In the genomic region with DNA sequence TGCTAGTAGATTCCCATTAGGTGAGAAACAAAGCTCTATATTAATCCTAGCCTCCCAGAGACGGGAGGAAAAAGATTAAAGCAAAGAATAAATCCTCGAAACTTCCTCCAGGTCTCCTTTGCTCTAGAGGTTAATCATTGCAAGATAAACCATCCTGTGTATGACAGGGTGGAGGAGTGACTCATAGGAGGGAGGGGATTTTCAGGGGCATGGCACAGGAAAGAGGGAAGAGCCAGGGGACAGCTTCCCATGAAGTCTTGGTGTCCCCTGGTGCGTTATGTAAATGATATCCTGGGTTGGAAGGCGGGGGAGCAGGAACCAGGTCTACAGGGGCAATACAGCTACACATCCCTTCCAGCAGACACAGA, we compare ENCODE assay signal across 12 cellular contexts. TPM values are rescaled to one million over a fixed set of nuclear protein-coding genes. Genes with fewer than 3 reads are reported as not detected.
A peak's percentile ranks its signal among the peaks of the same experiment; 100 is the strongest.
DNase-seq lines count a peak whose midpoint lies in the region; ATAC-seq, FAIRE-seq and TF ChIP-seq lines count a peak whose summit lies in the region.
"Had no signal": no experiment of that assay in that cellular context is flagged by ENCODE, and none has a peak within 500 bp of the region (broad histone marks: within the 10 kb centered on the region; RNA-seq: fewer than 3 reads in every experiment).

No MANE protein-coding gene starts in this region.

- TF ChIP-seq CTCF in K562 (IDR thresholded peaks at IDR 0.05 in 2 of 3, conservative IDR thresholded peaks at IDR 0.05 in 1 of 3; ENCODE audit: insufficient read depth in 2 of 3, low read depth in 1 of 3, low read length in 3 of 3), result no peak
- no peak for TF ChIP-seq CTCF in HepG2 (CRISPR knock-in tag; IDR thresholded peaks at IDR 0.05)
- TF ChIP-seq CTCF in vagina (IDR thresholded peaks at IDR 0.05), result no peak
- no peak for TF ChIP-seq CTCF in OCI-LY7 (conservative IDR thresholded peaks at IDR 0.05; ENCODE audit: low read length)

- no peak overlapping the region for H3K27ac Mint-ChIP-seq in activated naive CD4-positive, alpha-beta T cell treated with anti-CD3 and anti-CD28 coated beads for 36 hours

- no peak overlapping the region for H3K4me3 Mint-ChIP-seq in activated naive CD4-positive, alpha-beta T cell treated with anti-CD3 and anti-CD28 coated beads for 36 hours

- TF ChIP-seq POLR2A in K562 (conservative IDR thresholded peaks at IDR 0.05), result no peak
- TF ChIP-seq POLR2A in HepG2 (IDR thresholded peaks at IDR 0.05; ENCODE audit: insufficient read depth in 1 of 2, low read depth in 2 of 2, low read length in 2 of 2), result no peak
- no peak for TF ChIP-seq POLR2A in vagina (IDR thresholded peaks at IDR 0.05)

- intact Hi-C loops in activated naive CD4-positive, alpha-beta T cell treated with anti-CD3 and anti-CD28 coated beads for 36 hours (cut with micrococcal nuclease), result no loop called here
- intact Hi-C loops in K562 (cut with micrococcal nuclease), result loop anchor here (2.0 kb wide), 1 partner anchor 14 kb away; no protein-coding TSS in a partner anchor
- intact Hi-C loops in HepG2 (cut with micrococcal nuclease; ENCODE audit: unreplicated experiment), result no loop called here
- intact Hi-C loops in vagina (cut with DNase I), result no loop called here
- intact Hi-C loops in OCI-LY7 (cut with micrococcal nuclease; ENCODE audit: unreplicated experiment), result no loop called here

- no peaks in the 10 kb centered on the region for H3K9me2 ChIP-seq in OCI-LY7 (ENCODE audit: insufficient read depth, low read length)

- H3K9ac ChIP-seq in K562 (ENCODE audit: insufficient read depth in 1 of 2, low read depth in 2 of 2, low read length in 2 of 2) (peak overlapping the region; percentile 27 to 66; a peak in 2 of 4 replicates), HepG2 (ENCODE audit: insufficient read depth, low read depth, low read length) (0 out of 2 replicates have a peak overlapping the region, but pooled peaks have one; percentile 3)

- H3K9me3 Mint-ChIP-seq in activated naive CD4-positive, alpha-beta T cell treated with anti-CD3 and anti-CD28 coated beads for 36 hours, result no peaks in the 10 kb centered on the region

- no peaks in the 10 kb centered on the region for H3K27me3 ChIP-seq in K562 (ENCODE audit: control insufficient read depth in 2 of 2, insufficient read depth in 2 of 2, low read length in 2 of 2)
- H3K27me3 ChIP-seq in HepG2 (ENCODE audit: control insufficient read depth in 1 of 2, insufficient read depth in 2 of 2, low read length in 2 of 2), result no peaks in the 10 kb centered on the region
- H3K27me3 ChIP-seq in vagina, result no peaks in the 10 kb centered on the region
- H3K27me3 ChIP-seq: ascending aorta had no signal

- H3K27ac ChIP-seq in K562 (ENCODE audit: extremely low read depth, low read depth, low read length) (peak overlapping the region; percentile 54), HepG2 (ENCODE audit: extremely low read length, insufficient read depth, low read length) (peak overlapping the region; percentile 0), vagina (peak overlapping the region; percentile 4), OCI-LY7 (ENCODE audit: low read depth, low read length, poor library complexity, severe bottlenecking) (no peak overlapping the region)
- H3K27ac ChIP-seq: ascending aorta had no signal

- H3K79me2 ChIP-seq in K562 (ENCODE audit: control insufficient read depth, insufficient read depth, low read length) (no peaks in the 10 kb centered on the region), HepG2 (ENCODE audit: insufficient read depth, low read length) (no peaks in the 10 kb centered on the region), OCI-LY7 (ENCODE audit: insufficient read depth, low read depth, low read length) (no peaks in the 10 kb centered on the region)

- CTCF ChIA-PET in activated naive CD4-positive, alpha-beta T cell treated with anti-CD3 and anti-CD28 coated beads for 36 hours (lab: Charles Lee), result no interaction called here
- CTCF ChIA-PET in K562 (lab: Yijun Ruan, JAX; ENCODE audit: low intra/inter-chr PET ratio) (no interaction called here), HepG2 (lab: Yijun Ruan, JAX; ENCODE audit: low intra/inter-chr PET ratio, low total read pairs) (no interaction called here), OCI-LY7 (lab: Charles Lee; ENCODE audit: unreplicated experiment) (no interaction called here)

- no TSS peak for BruUV-seq in K562 (replicated peaks; lab: Mats Ljungman, UMichigan)
- no TSS peak for BruUV-seq in HepG2 (replicated peaks; lab: Mats Ljungman, UMichigan)
- no TSS peak for BruUV-seq in OCI-LY7 (replicated peaks; lab: Mats Ljungman, UMichigan)

- in situ Hi-C loops in K562 (cut with MboI) (no loop called here), HepG2 (cut with HindIII; ENCODE audit: extremely low pct_ligation_motif_present, low pct_unique_long_range_greater_than_20kb) (no loop called here)

- POLR2A ChIA-PET in K562 (lab: Yijun Ruan, JAX), result interaction anchor here (0.7 to 2.6 kb wide), 8 partner anchors 9 to 237 kb away, joined by 3 to 26 read pairs (median 4); no protein-coding TSS in a partner anchor
- POLR2A ChIA-PET in HepG2 (lab: Yijun Ruan, JAX), result interaction anchor here (1.0 to 6.0 kb wide), 4 partner anchors 15 to 150 kb away, joined by 3 to 119 read pairs (median 4); a partner anchor contains a TSS
- POLR2A ChIA-PET in OCI-LY7 (lab: Charles Lee), result no interaction called here

- TF ChIP-seq EP300 in K562 (IDR thresholded peaks at IDR 0.05; ENCODE audit: low read length), result peak; percentile 45; the same call in 1 of the 2 replicates
- peak in 1 of 2 experiments; percentile 73; a peak in 2 of 4 replicates for TF ChIP-seq EP300 in HepG2 (IDR thresholded peaks at IDR 0.05; ENCODE audit: low read depth in 2 of 2, low read length in 2 of 2)
- no peak for TF ChIP-seq EP300 in HepG2 (CRISPR knock-in tag; IDR thresholded peaks at IDR 0.05; ENCODE audit: borderline replicate concordance)

- H3K4me3 ChIP-seq in K562, result no peak overlapping the region
- no peak overlapping the region for H3K4me3 ChIP-seq in HepG2 (replicated peaks in 1 of 3; ENCODE audit: insufficient read depth in 1 of 3, low read depth in 2 of 3, low read length in 3 of 3)
- H3K4me3 ChIP-seq in vagina, result peak overlapping the region; percentile 27 to 28
- no peak overlapping the region for H3K4me3 ChIP-seq in OCI-LY7 (ENCODE audit: low read depth, low read length, poor library complexity, severe bottlenecking)

- H3K9me3 ChIP-seq in K562 (replicated peaks; ENCODE audit: control insufficient read depth, insufficient read depth, low read depth, low read length) (no peaks in the 10 kb centered on the region), HepG2 (ENCODE audit: low read length) (0 out of 2 replicates have a peak, but pooled peaks cover 4% of the 10 kb centered on the region), vagina (no peaks in the 10 kb centered on the region), OCI-LY7 (ENCODE audit: low read length) (no peaks in the 10 kb centered on the region)

- no peaks in the 10 kb centered on the region for H3K9me1 ChIP-seq in K562 (ENCODE audit: control insufficient read depth, insufficient read depth, low read length)

- H3K4me2 ChIP-seq in K562 (ENCODE audit: insufficient read depth, low read length) (peak overlapping the region; percentile 74), HepG2 (ENCODE audit: low read depth, low read length) (peak overlapping the region; percentile 37), OCI-LY7 (ENCODE audit: low read length) (no peak overlapping the region)

- H4K20me1 ChIP-seq in K562 (replicated peaks; ENCODE audit: control insufficient read depth, insufficient read depth, low read length) (no peaks in the 10 kb centered on the region), HepG2 (ENCODE audit: insufficient read depth, low read length) (no peaks in the 10 kb centered on the region), OCI-LY7 (ENCODE audit: insufficient read depth, low read length) (no peaks in the 10 kb centered on the region)

- peak overlapping the region; percentile 69 for H2AFZ ChIP-seq in K562 (ENCODE audit: low read depth, low read length)
- H2AFZ ChIP-seq in HepG2 (ENCODE audit: low read length), result no peak overlapping the region
- no peak overlapping the region for H2AFZ ChIP-seq in OCI-LY7 (ENCODE audit: low read length)

- peaks cover 7% of the 10 kb centered on the region for H3K36me3 Mint-ChIP-seq in activated naive CD4-positive, alpha-beta T cell treated with anti-CD3 and anti-CD28 coated beads for 36 hours (ENCODE audit: low read depth)

- no peak for TF ChIP-seq RAD21 in K562 (CRISPR knock-in tag; conservative IDR thresholded peaks at IDR 0.05 in 1 of 2, IDR thresholded peaks at IDR 0.05 in 1 of 2)
- TF ChIP-seq RAD21 in HepG2 (CRISPR knock-in tag; IDR thresholded peaks at IDR 0.05), result no peak

- DNase-seq in activated naive CD4-positive, alpha-beta T cell treated with anti-CD3 and anti-CD28 coated beads for 36 hours, result peak; percentile 43
- DNase-seq in activated naive CD4-positive, alpha-beta T cell treated with anti-CD3 and anti-CD28 coated beads, Interleukin-2, amount 50 U/mL, for 16 hours, result no peak
- DNase-seq in K562 (ENCODE audit: extremely low read depth in 1 of 4, low spot score in 3 of 4), result peak; percentile 51 to 77 (median 63)
- DNase-seq in HepG2 (ENCODE audit: low spot score), result peak; percentile 83
- no peak for DNase-seq in vagina (ENCODE audit: extremely low spot score in 2 of 2)
- no peak for DNase-seq in OCI-LY7 (ENCODE audit: low spot score)
- DNase-seq in retina, result no peak
- DNase-seq: activated CD4-positive, alpha-beta T cell treated with anti-CD3 and anti-CD28 coated beads for 4 hours; stimulated activated CD4-positive, alpha-beta T cell treated with anti-CD3 and anti-CD28 coated beads, Interleukin-4, amount 100 ng/mL, for 24 hours had no signal

- H3K27me3 Mint-ChIP-seq in activated naive CD4-positive, alpha-beta T cell treated with anti-CD3 and anti-CD28 coated beads for 36 hours (ENCODE audit: low read depth), result no peaks in the 10 kb centered on the region

- WGBS in K562 (ENCODE audit: insufficient coverage, low coverage, missing lambda C conversion rate), result 0% methylated on average over 4 of the region's 4 CpGs
- whole genome bisulfite sequencing in HepG2 (ENCODE audit: low lambda C conversion rate), result 25% methylated on average over 4 of the region's 4 CpGs

- ATAC-seq in K562 (peak; percentile 84), HepG2 (peak; percentile 90), GM21619 (IDR thresholded peaks at IDR 0.05; ENCODE audit: unreplicated experiment) (no peak)

- H3K4me1 ChIP-seq in K562 (replicated peaks in 1 of 2; ENCODE audit: control insufficient read depth in 2 of 2, insufficient read depth in 2 of 2, low read length in 2 of 2) (peaks cover 14 to 25% of the 10 kb centered on the region in 2 experiments; a peak in 4 of 5 replicates), HepG2 (ENCODE audit: insufficient read depth, low read length) (peaks cover 51% of the 10 kb centered on the region), vagina (peaks cover 13% of the 10 kb centered on the region), OCI-LY7 (ENCODE audit: insufficient read depth, low read length, poor library complexity, severe bottlenecking) (no peaks in the 10 kb centered on the region)
- H3K4me1 ChIP-seq: ascending aorta had no signal

- peaks cover 30% of the 10 kb centered on the region for H3K4me1 Mint-ChIP-seq in activated naive CD4-positive, alpha-beta T cell treated with anti-CD3 and anti-CD28 coated beads for 36 hours (ENCODE audit: low read depth)

- peak; percentile 74 for FAIRE-seq in K562 (lab: Jason Lieb, UNC)
- FAIRE-seq in HepG2 (lab: Jason Lieb, UNC), result no peak
- FAIRE-seq: A204.1 had no signal

- no peaks in the 10 kb centered on the region for H3K36me3 ChIP-seq in K562 (ENCODE audit: control insufficient read depth, insufficient read depth, low read length)
- no peaks in the 10 kb centered on the region for H3K36me3 ChIP-seq in HepG2 (replicated peaks in 1 of 2; ENCODE audit: control insufficient read depth in 1 of 2, insufficient read depth in 2 of 2, low read length in 2 of 2)
- no peaks in the 10 kb centered on the region for H3K36me3 ChIP-seq in vagina
- no peaks in the 10 kb centered on the region for H3K36me3 ChIP-seq in OCI-LY7 (ENCODE audit: insufficient read depth, low read length)
- H3K36me3 ChIP-seq: ascending aorta had no signal

RNA-seq across cellular contexts. Expression of a gene that starts 0.8 kb away (rescaled TPM):
- under 1 TPM; 0.86 TPM for total RNA-seq in activated naive CD4-positive, alpha-beta T cell treated with anti-CD3 and anti-CD28 coated beads for 36 hours
- total RNA-seq in K562 (2011; cell fraction: chromatin; rRNA removed; ENCODE audit: low replicate concordance), result 9.6 and 11.2 TPM in 2 replicates
- 4.3 and 5.0 TPM in 2 replicates for total RNA-seq in K562 (2011; cell fraction: nucleolus; rRNA removed)
- total RNA-seq in K562 (2011; cell fraction: nucleoplasm; rRNA removed), result 4.5 and 5.9 TPM in 2 replicates
- total RNA-seq in K562 (2014; rRNA removed) (0.73 and 1.3 TPM in 2 replicates), K562 (2014; rRNA removed; fragmentation: Illumina TruSeq; extraction: Trizol) (1.3 and 1.7 TPM in 2 replicates), K562 (2015; rRNA removed; fragmentation: Illumina TruSeq; extraction: Trizol) (1.7 and 2.8 TPM in 2 replicates), K562 (2021) (0.96 and 1.5 TPM in 2 replicates), HepG2 (2016; rRNA removed; fragmentation: Illumina TruSeq; extraction: Trizol) (1.7 and 5.7 TPM in 2 replicates), vagina (80.3 TPM), OCI-LY7 (2022) (not detected in 2 replicates)
- polyA plus RNA-seq in K562 (2011; rRNA removed) (0.98 and 1.5 TPM in 2 replicates), K562 (2014; fragmentation: Illumina TruSeq; extraction: Trizol) (1.1 and 1.2 TPM in 2 replicates), K562 (2014; fragmentation: Nextera tagmentation; extraction: Ambion mirVana) (1 to 10 TPM; 1.6 TPM), K562 (2014; rRNA removed) (1.5 and 1.6 TPM in 2 replicates), HepG2 (2011; rRNA removed) (9.3 and 9.6 TPM in 2 replicates)
- 0.27 and 1.0 TPM in 2 replicates for polyA plus RNA-seq in K562 (2011; cell fraction: cytosol; rRNA removed)
- 9.0 and 11.0 TPM in 2 replicates for polyA plus RNA-seq in K562 (2011; cell fraction: nucleus; rRNA removed)
- 2.6 and 5.5 TPM in 2 replicates for polyA plus RNA-seq in K562 (2012)
- 1.8 and 2.9 TPM in 2 replicates for polyA minus RNA-seq in K562 (2011; rRNA and poly(A)+ RNA removed)
- polyA minus RNA-seq in K562 (2011; cell fraction: cytosol; rRNA and poly(A)+ RNA removed), result 0.48 TPM in 1 of 2 replicates, not detected in the other
- 5.1 and 7.3 TPM in 2 replicates for polyA minus RNA-seq in K562 (2011; cell fraction: nucleus; rRNA and poly(A)+ RNA removed)
- 0.88 and 1.1 TPM in 2 replicates for total RNA-seq in HepG2 (2016; cell fraction: cytosol; rRNA removed; fragmentation: Illumina TruSeq; extraction: Trizol; ENCODE audit: low read depth)
- total RNA-seq in HepG2 (2016; cell fraction: insoluble cytoplasmic fraction; rRNA removed; fragmentation: Illumina TruSeq; extraction: Trizol), result 1.5 and 4.8 TPM in 2 replicates
- 1.1 and 1.4 TPM in 2 replicates for total RNA-seq in HepG2 (2016; cell fraction: membrane; rRNA removed; fragmentation: Illumina TruSeq; extraction: Trizol)
- 11.9 and 12.6 TPM in 2 replicates for total RNA-seq in HepG2 (2016; cell fraction: nucleus; rRNA removed; fragmentation: Illumina TruSeq; extraction: Trizol)
- 2.2 and 3.8 TPM in 2 replicates for polyA plus RNA-seq in HepG2 (2011; cell fraction: cytosol; rRNA removed)
- polyA plus RNA-seq in HepG2 (2011; cell fraction: nucleus; rRNA removed), result 33.5 and 37.7 TPM in 2 replicates
- polyA plus RNA-seq in HepG2 (2012), result 11.9 and 12.8 TPM in 2 replicates
- 0.24 and 0.85 TPM in 2 replicates for polyA plus RNA-seq in HepG2 (2016; cell fraction: cytosol; fragmentation: Illumina TruSeq; extraction: Trizol; ENCODE audit: low read depth)
- 1.4 and 1.9 TPM in 2 replicates for polyA plus RNA-seq in HepG2 (2016; cell fraction: insoluble cytoplasmic fraction; fragmentation: Illumina TruSeq; extraction: Trizol; ENCODE audit: low read depth)
- polyA plus RNA-seq in HepG2 (2016; cell fraction: membrane; fragmentation: Illumina TruSeq; extraction: Trizol; ENCODE audit: low read depth), result 0.49 and 0.56 TPM in 2 replicates
- 9.0 and 11.5 TPM in 2 replicates for polyA plus RNA-seq in HepG2 (2016; cell fraction: nucleus; fragmentation: Illumina TruSeq; extraction: Trizol; ENCODE audit: insufficient read depth, low read depth)
- 0.07 and 10.0 TPM in 2 replicates for polyA minus RNA-seq in HepG2 (2011; rRNA and poly(A)+ RNA removed; ENCODE audit: low replicate concordance)
- polyA minus RNA-seq in HepG2 (2011; cell fraction: cytosol; rRNA and poly(A)+ RNA removed), result 1.8 and 4.5 TPM in 2 replicates
- polyA minus RNA-seq in HepG2 (2011; cell fraction: nucleus; rRNA and poly(A)+ RNA removed), result 72.4 and 84.9 TPM in 2 replicates
- total RNA-seq in OCI-LY7 (2014; rRNA removed; shearing (Covaris generic)), result not detected in 2 replicates

RNA-seq across cellular contexts. Expression of a gene that starts 56.0 kb away (rescaled TPM):
- not detected for total RNA-seq in activated naive CD4-positive, alpha-beta T cell treated with anti-CD3 and anti-CD28 coated beads for 36 hours
- total RNA-seq in K562 (2011; cell fraction: chromatin; rRNA removed; ENCODE audit: low replicate concordance), result not detected in 2 replicates
- not detected in 2 replicates for total RNA-seq in K562 (2011; cell fraction: nucleolus; rRNA removed)
- total RNA-seq in K562 (2011; cell fraction: nucleoplasm; rRNA removed), result not detected in 2 replicates
- total RNA-seq in K562 (2014; rRNA removed), result not detected in 2 replicates
- not detected in 2 replicates for total RNA-seq in K562 (2014; rRNA removed; fragmentation: Illumina TruSeq; extraction: Trizol)
- not detected in 2 replicates for total RNA-seq in K562 (2015; rRNA removed; fragmentation: Illumina TruSeq; extraction: Trizol)
- total RNA-seq in K562 (2021), result not detected in 2 replicates
- not detected in 2 replicates for polyA plus RNA-seq in K562 (2011; rRNA removed)
- not detected in 2 replicates for polyA plus RNA-seq in K562 (2011; cell fraction: cytosol; rRNA removed)
- polyA plus RNA-seq in K562 (2011; cell fraction: nucleus; rRNA removed), result not detected in 2 replicates
- not detected in 2 replicates for polyA plus RNA-seq in K562 (2012)
- not detected in 2 replicates for polyA plus RNA-seq in K562 (2014; fragmentation: Illumina TruSeq; extraction: Trizol)
- under 1 TPM in 1 of 2 experiments, not detected in 1; 0.20 TPM for polyA plus RNA-seq in K562 (2014; fragmentation: Nextera tagmentation; extraction: Ambion mirVana)
- polyA plus RNA-seq in K562 (2014; rRNA removed), result not detected in 2 replicates
- not detected in 2 replicates for polyA minus RNA-seq in K562 (2011; rRNA and poly(A)+ RNA removed)
- not detected in 2 replicates for polyA minus RNA-seq in K562 (2011; cell fraction: cytosol; rRNA and poly(A)+ RNA removed)
- not detected in 2 replicates for polyA minus RNA-seq in K562 (2011; cell fraction: nucleus; rRNA and poly(A)+ RNA removed)
- 6.4 and 6.6 TPM in 2 replicates for total RNA-seq in HepG2 (2016; rRNA removed; fragmentation: Illumina TruSeq; extraction: Trizol)
- 1.1 and 1.4 TPM in 2 replicates for total RNA-seq in HepG2 (2016; cell fraction: cytosol; rRNA removed; fragmentation: Illumina TruSeq; extraction: Trizol; ENCODE audit: low read depth)
- 5.7 and 6.4 TPM in 2 replicates for total RNA-seq in HepG2 (2016; cell fraction: insoluble cytoplasmic fraction; rRNA removed; fragmentation: Illumina TruSeq; extraction: Trizol)
- 2.3 and 2.5 TPM in 2 replicates for total RNA-seq in HepG2 (2016; cell fraction: membrane; rRNA removed; fragmentation: Illumina TruSeq; extraction: Trizol)
- 6.7 and 7.7 TPM in 2 replicates for total RNA-seq in HepG2 (2016; cell fraction: nucleus; rRNA removed; fragmentation: Illumina TruSeq; extraction: Trizol)
- 5.7 and 5.8 TPM in 2 replicates for polyA plus RNA-seq in HepG2 (2011; rRNA removed)
- 1.5 and 3.1 TPM in 2 replicates for polyA plus RNA-seq in HepG2 (2011; cell fraction: cytosol; rRNA removed)
- polyA plus RNA-seq in HepG2 (2011; cell fraction: nucleus; rRNA removed), result 5.9 and 6.8 TPM in 2 replicates
- polyA plus RNA-seq in HepG2 (2012), result 10.4 and 10.9 TPM in 2 replicates
- polyA plus RNA-seq in HepG2 (2016; cell fraction: cytosol; fragmentation: Illumina TruSeq; extraction: Trizol; ENCODE audit: low read depth), result 0.79 and 0.80 TPM in 2 replicates
- 5.8 and 6.0 TPM in 2 replicates for polyA plus RNA-seq in HepG2 (2016; cell fraction: insoluble cytoplasmic fraction; fragmentation: Illumina TruSeq; extraction: Trizol; ENCODE audit: low read depth)
- 1.9 and 2.2 TPM in 2 replicates for polyA plus RNA-seq in HepG2 (2016; cell fraction: membrane; fragmentation: Illumina TruSeq; extraction: Trizol; ENCODE audit: low read depth)
- polyA plus RNA-seq in HepG2 (2016; cell fraction: nucleus; fragmentation: Illumina TruSeq; extraction: Trizol; ENCODE audit: insufficient read depth, low read depth), result 7.5 and 7.8 TPM in 2 replicates
- polyA minus RNA-seq in HepG2 (2011; rRNA and poly(A)+ RNA removed; ENCODE audit: low replicate concordance), result 0.38 TPM in 1 of 2 replicates, not detected in the other
- 1.8 and 1.9 TPM in 2 replicates for polyA minus RNA-seq in HepG2 (2011; cell fraction: cytosol; rRNA and poly(A)+ RNA removed)
- 5.2 and 8.2 TPM in 2 replicates for polyA minus RNA-seq in HepG2 (2011; cell fraction: nucleus; rRNA and poly(A)+ RNA removed)
- total RNA-seq in vagina, result not detected
- total RNA-seq in OCI-LY7 (2014; rRNA removed; shearing (Covaris generic)), result not detected in 2 replicates
- total RNA-seq in OCI-LY7 (2022), result not detected in 2 replicates
- total RNA-seq: ascending aorta had no signal

Comparison
In these comparisons a context has a peak if more than half of its experiments do, and no peak if none do; other contexts are left out.
1. DNase-seq: peak in activated naive CD4-positive, alpha-beta T cell treated with anti-CD3 and anti-CD28 coated beads for 36 hours (single experiment), K562 (4 of 4) and HepG2 (single experiment); none in activated naive CD4-positive, alpha-beta T cell treated with anti-CD3 and anti-CD28 coated beads, Interleukin-2, amount 50 U/mL, for 16 hours (single experiment), vagina (0 of 2), OCI-LY7 (single experiment) and retina (single experiment).
2. H3K4me3 ChIP-seq: peak in vagina (2 of 2); none in K562 (single experiment), HepG2 (0 of 3) and OCI-LY7 (single experiment).